9 cellular contexts compared by ENCODE assay signal in genomic region chr7:27165089-27165654, GRCh38. TPM values are rescaled to one million over a fixed set of nuclear protein-coding genes. Genes with fewer than 3 reads are reported as not detected.
DNase-seq lines count a peak whose midpoint lies in the region; ATAC-seq, FAIRE-seq and TF ChIP-seq lines count a peak whose summit lies in the region.
"Had no signal": no experiment of that assay in that cellular context is flagged by ENCODE, and none has a peak within 500 bp of the region (broad histone marks: within the 10 kb centered on the region; RNA-seq: fewer than 3 reads in every experiment).

Gene HOXA9 (minus strand): TSS chr7:27165537. CDS start chr7:27165457, 80 bp downstream.

- H3K9me1 ChIP-seq in endothelial cell of umbilical vein (replicated peaks; ENCODE audit: control insufficient read depth, extremely low read depth, insufficient read depth, low read length), result no peaks in the 10 kb centered on the region

- DNase-seq in EL (peak; percentile 87), NCI-H128 (lab: John Stamatoyannopoulos, UW; ENCODE audit: unreplicated experiment) (peak; percentile 85), endothelial cell of umbilical vein (ENCODE audit: low read depth, low spot score) (peak; percentile 98), 8988T (no peak), GM19238 (ENCODE audit: insufficient read length, low spot score) (no peak)

- ATAC-seq in GM21526 (IDR thresholded peaks at IDR 0.05; ENCODE audit: low FRiP score, unreplicated experiment), result no peak
- no peak for ATAC-seq in HG03108 (IDR thresholded peaks at IDR 0.05; ENCODE audit: unreplicated experiment)

- intact Hi-C loops in endothelial cell of umbilical vein (cut with micrococcal nuclease), result loop anchor here (1.0 to 2.0 kb wide), 4 partner anchors 9 to 62 kb away; partner anchors contain the start of genes HOXA10 and HOXA2

- peak within 1 kb of the TSS; percentile 85 for H3K9ac ChIP-seq in endothelial cell of umbilical vein (replicated peaks; ENCODE audit: extremely low read depth, insufficient read depth, low read length)
- no peak within 1 kb of the TSS for H3K9ac ChIP-seq in parathyroid adenoma
- H3K9ac ChIP-seq: KMS-11 had no signal

- FAIRE-seq in endothelial cell of umbilical vein (lab: Jason Lieb, UNC), result peak; percentile 78

- H3K79me2 ChIP-seq in endothelial cell of umbilical vein (ENCODE audit: control insufficient read depth, insufficient read depth, low read length) (peaks cover 88% of the 10 kb centered on the region), parathyroid adenoma (no peaks in the 10 kb centered on the region)

- dilution Hi-C loops in endothelial cell of umbilical vein (cut with MboI; ENCODE audit: extremely low pct_ligation_motif_present, low sequenced_read_pairs), result loop anchor here (10.0 to 25.0 kb wide), 3 partner anchors 310 to 978 kb away; no protein-coding TSS in a partner anchor

- H3K4me3 ChIP-seq in endothelial cell of umbilical vein (replicated peaks in 1 of 3; ENCODE audit: insufficient read depth in 1 of 3, low read depth in 1 of 3, low read length in 3 of 3) (peak within 1 kb of the TSS; percentile 63 to 98 (median 88)), parathyroid adenoma (ENCODE audit: low read depth, low read length) (no peak within 1 kb of the TSS)

- H4K20me1 ChIP-seq in endothelial cell of umbilical vein (replicated peaks; ENCODE audit: control insufficient read depth, extremely low read depth, insufficient read depth, low read length), result no peaks in the 10 kb centered on the region

- POLR2A ChIA-PET in endothelial cell of umbilical vein (lab: Charles Lee), result interaction anchor here (0.9 to 1.8 kb wide), 6 partner anchors 12 to 54 kb away, joined by 3 to 8 read pairs (median 5); partner anchors contain the start of genes HOXA11, HOXA3 and HOXA5

- H3K4me1 ChIP-seq in endothelial cell of umbilical vein (ENCODE audit: control insufficient read depth, extremely low read depth, insufficient read depth, low read length) (peaks cover 33% of the 10 kb centered on the region), parathyroid adenoma (no peaks in the 10 kb centered on the region)

- H3K27ac ChIP-seq in endothelial cell of umbilical vein (ENCODE audit: insufficient read depth, low read depth, low read length), result peak within 1 kb of the TSS; percentile 91
- H3K27ac ChIP-seq in parathyroid adenoma, result no peak within 1 kb of the TSS
- H3K27ac ChIP-seq: KMS-11 had no signal

- peak within 1 kb of the TSS; percentile 91 for H3K4me2 ChIP-seq in endothelial cell of umbilical vein (ENCODE audit: insufficient read depth, low read length)
- H3K4me2 ChIP-seq in parathyroid adenoma (ENCODE audit: low read length), result no peak within 1 kb of the TSS
- H3K4me2 ChIP-seq: KMS-11 had no signal

- no peak within 1 kb of the TSS for H2AFZ ChIP-seq in endothelial cell of umbilical vein (ENCODE audit: low read depth, low read length)
- H2AFZ ChIP-seq in parathyroid adenoma, result peak within 1 kb of the TSS; percentile 45

- no peak for TF ChIP-seq CTCF in endothelial cell of umbilical vein (IDR thresholded peaks at IDR 0.05; ENCODE audit: extremely low read depth in 1 of 2, insufficient read depth in 1 of 2, low read depth in 1 of 2, low read length in 2 of 2)
- no peak for TF ChIP-seq CTCF in parathyroid adenoma (IDR thresholded peaks at IDR 0.05)

- H3K27me3 ChIP-seq in endothelial cell of umbilical vein (ENCODE audit: control insufficient read depth in 2 of 2, insufficient read depth in 2 of 2, low read length in 2 of 2) (no peaks in the 10 kb centered on the region), parathyroid adenoma (ENCODE audit: control insufficient read depth, insufficient read depth, low read length) (peaks cover 44% of the 10 kb centered on the region)

- peak; percentile 95 for TF ChIP-seq POLR2A in endothelial cell of umbilical vein (IDR thresholded peaks at IDR 0.05; ENCODE audit: low read depth, low read length)

- H3K36me3 ChIP-seq in endothelial cell of umbilical vein (ENCODE audit: control insufficient read depth in 2 of 2, extremely low read depth in 1 of 2, insufficient read depth in 2 of 2, low read length in 2 of 2), result peaks cover 3 to 7% of the 10 kb centered on the region in 2 experiments
- no peaks in the 10 kb centered on the region for H3K36me3 ChIP-seq in parathyroid adenoma (ENCODE audit: control insufficient read depth, insufficient read depth, low read length)

- H3K9me3 ChIP-seq in endothelial cell of umbilical vein (replicated peaks; ENCODE audit: control insufficient read depth, insufficient read depth, low read length) (no peaks in the 10 kb centered on the region), parathyroid adenoma (ENCODE audit: control insufficient read depth, low read length) (no peaks in the 10 kb centered on the region)

- BruUV-seq in endothelial cell of umbilical vein (replicated peaks; lab: Mats Ljungman, UMichigan), result TSS peak; percentile 17

- CTCF ChIA-PET in endothelial cell of umbilical vein (lab: Charles Lee), result interaction anchor here (1.3 to 7.4 kb wide), 7 partner anchors 7 to 931 kb away, joined by 3 to 42 read pairs (median 5); partner anchors contain the start of gene HOXA3

TF ChIP-seq in endothelial cell of umbilical vein, 7 proteins besides CTCF, POLR2A, EP300 and RAD21:
- TF ChIP-seq GATA2 (IDR thresholded peaks at IDR 0.05; ENCODE audit: insufficient read depth, insufficient read length, low read depth, low read length), result no peak
- no peak for TF ChIP-seq JUN (IDR thresholded peaks at IDR 0.05; ENCODE audit: borderline replicate concordance, insufficient read depth, insufficient read length, low read depth)
- TF ChIP-seq FOS (IDR thresholded peaks at IDR 0.05; ENCODE audit: borderline replicate concordance, insufficient read depth, low read length), result peak; percentile 63
- TF ChIP-seq MYC (IDR thresholded peaks at IDR 0.05; ENCODE audit: low read depth, low read length), result no peak
- TF ChIP-seq MAX (IDR thresholded peaks at IDR 0.05; ENCODE audit: insufficient read depth, insufficient read length), result peak; percentile 97
- no peak for TF ChIP-seq EZH2 (IDR thresholded peaks at IDR 0.05; ENCODE audit: borderline replicate concordance, low read depth, low read length, severe bottlenecking)
- peak; percentile 94 for TF ChIP-seq POLR2AphosphoS5 (IDR thresholded peaks at IDR 0.05; ENCODE audit: insufficient read depth, low read depth, low read length)

RNA-seq across cellular contexts. Expression of gene HOXA9, which starts in this region (rescaled TPM):
- total RNA-seq in endothelial cell of umbilical vein, result 61.6 and 62.9 TPM in 2 replicates
- 47.2 and 84.1 TPM in 2 replicates for polyA plus RNA-seq in endothelial cell of umbilical vein
- 44.6 and 46.3 TPM in 2 replicates for polyA plus RNA-seq in endothelial cell of umbilical vein (2011; cell fraction: cytosol; rRNA removed)
- 94.3 and 108 TPM in 2 replicates for polyA plus RNA-seq in endothelial cell of umbilical vein (2011; cell fraction: nucleus; rRNA removed)
- polyA plus RNA-seq in endothelial cell of umbilical vein (2012), result 32.3 and 47.7 TPM in 2 replicates
- 8.0 and 11.3 TPM in 2 replicates for polyA minus RNA-seq in endothelial cell of umbilical vein
- not detected for polyA minus RNA-seq in endothelial cell of umbilical vein (2011; cell fraction: cytosol; rRNA and poly(A)+ RNA removed)
- 14.0 and 22.7 TPM in 2 replicates for polyA minus RNA-seq in endothelial cell of umbilical vein (2011; cell fraction: nucleus; rRNA and poly(A)+ RNA removed)

Comparison
In these comparisons a context has a peak if more than half of its experiments do, and no peak if none do; other contexts are left out.
1. DNase-seq: peak in EL (single experiment), NCI-H128 (single experiment) and endothelial cell of umbilical vein (single experiment); none in 8988T (single experiment) and GM19238 (single experiment).